10 cellular contexts compared by ENCODE assay signal in genomic region chr3:126678691-126679317, GRCh38. TPM values are rescaled to one million over a fixed set of nuclear protein-coding genes. Genes with fewer than 3 reads are reported as not detected.
DNase-seq lines count a peak whose midpoint lies in the region; ATAC-seq and TF ChIP-seq lines count a peak whose summit lies in the region.
"Had no signal": no experiment of that assay in that cellular context is flagged by ENCODE, and none has a peak within 500 bp of the region (broad histone marks: within the 10 kb centered on the region; RNA-seq: fewer than 3 reads in every experiment).

No MANE protein-coding gene starts in this region.

- peak overlapping the region; percentile 12 for H3K4me3 Mint-ChIP-seq in T-helper 17 cell

- H3K9me3 ChIP-seq in BLaER1, result no peaks in the 10 kb centered on the region
- H3K9me3 ChIP-seq in HEK293 (ENCODE audit: control insufficient read depth, insufficient read depth, low read depth, low read length), result no peaks in the 10 kb centered on the region
- H3K9me3 ChIP-seq in T-helper 17 cell (ENCODE audit: control insufficient read depth, low read length, poor library complexity, severe bottlenecking), result no peaks in the 10 kb centered on the region
- peaks cover 0 to 9% of the 10 kb centered on the region in 2 donors for H3K9me3 ChIP-seq in left lung
- peaks cover 0 to 9% (median 0%) of the 10 kb centered on the region in 4 donors for H3K9me3 ChIP-seq in tibial nerve
- H3K9me3 ChIP-seq: tibial artery had no signal

- no peak overlapping the region for H3K9ac ChIP-seq in BLaER1

- peaks cover 53% of the 10 kb centered on the region for H3K4me1 ChIP-seq in BLaER1
- H3K4me1 ChIP-seq in HEK293 (ENCODE audit: control insufficient read depth, insufficient read depth, low read length), result no peaks in the 10 kb centered on the region
- peaks cover 0 to 8% of the 10 kb centered on the region in 2 donors for H3K4me1 ChIP-seq in left lung
- peaks cover 0 to 23% (median 0%) of the 10 kb centered on the region in 4 donors for H3K4me1 ChIP-seq in tibial nerve

- 21 to 45% methylated on average over 25 of the region's 31 CpGs for WGBS in tibial nerve, 2 donors

- peaks cover 41% of the 10 kb centered on the region for H3K27me3 Mint-ChIP-seq in T-helper 17 cell

- CTCF ChIA-PET in HEK293 (lab: Yijun Ruan, JAX), result interaction anchor here (0.7 to 2.3 kb wide), 12 partner anchors 14 to 775 kb away, joined by 3 to 8 read pairs (median 4); no protein-coding TSS in a partner anchor

- TF ChIP-seq POLR2A in tibial nerve (IDR thresholded peaks at IDR 0.05), result no peak

- H3K27me3 ChIP-seq in BLaER1 (no peaks in the 10 kb centered on the region), left lung (peaks cover 0 to 20% of the 10 kb centered on the region in 2 donors), H7 (ENCODE audit: control insufficient read depth, insufficient read depth, low read length) (peaks cover 5% of the 10 kb centered on the region), tibial nerve (peaks cover 0 to 5% of the 10 kb centered on the region in 2 donors)

- TF ChIP-seq CTCF in HEK293 (tag by site-specific recombination; IDR thresholded peaks at IDR 0.05), result no peak
- TF ChIP-seq CTCF in left lung (IDR thresholded peaks at IDR 0.05), result no peak
- no peak for TF ChIP-seq CTCF in tibial nerve (IDR thresholded peaks at IDR 0.05)

- no peaks in the 10 kb centered on the region for H3K36me3 Mint-ChIP-seq in T-helper 17 cell (ENCODE audit: low read depth)

- H4K20me1 ChIP-seq in BLaER1, result no peaks in the 10 kb centered on the region

- H3K27ac ChIP-seq in BLaER1, result peak overlapping the region; percentile 12; the same call in 1 of the 2 replicates
- no peak overlapping the region for H3K27ac ChIP-seq in HEK293 (ENCODE audit: extremely low read depth, low read depth, low read length)
- no peak overlapping the region for H3K27ac ChIP-seq in left lung
- no peak overlapping the region for H3K27ac ChIP-seq in tibial nerve
- H3K27ac ChIP-seq: skin epidermis, tibial artery had no signal

- ATAC-seq in T-helper 17 cell (no peak), left lung (peak; percentile 93)

- H3K4me3 ChIP-seq in BLaER1 (no peak overlapping the region; the same call in 1 of the 2 replicates), HEK293 (ENCODE audit: low read depth, low read length) (no peak overlapping the region), left lung (no peak overlapping the region), H7 (ENCODE audit: insufficient read depth, low read depth, low read length) (no peak overlapping the region), tibial nerve (peak overlapping the region in 1 of 4 donors; percentile 4)
- H3K4me3 ChIP-seq: skin epidermis, tibial artery had no signal

- POLR2A ChIA-PET in HEK293 (lab: Yijun Ruan, JAX), result interaction anchor here (1.4 kb wide), 1 partner anchor 21 kb away, joined by 3 read pairs; no protein-coding TSS in a partner anchor

- H3K4me1 Mint-ChIP-seq in T-helper 17 cell, result peaks cover 4% of the 10 kb centered on the region

- H3K36me3 ChIP-seq in BLaER1 (no peaks in the 10 kb centered on the region), HEK293 (ENCODE audit: control insufficient read depth in 2 of 2, insufficient read depth in 1 of 2, low read length in 2 of 2) (no peaks in the 10 kb centered on the region), left lung (no peaks in the 10 kb centered on the region), H7 (replicated peaks; ENCODE audit: control insufficient read depth, insufficient read depth, low read length) (no peaks in the 10 kb centered on the region), tibial nerve (no peaks in the 10 kb centered on the region)
- H3K36me3 ChIP-seq: tibial artery had no signal

- no peak overlapping the region for H3K27ac Mint-ChIP-seq in T-helper 17 cell

- peak overlapping the region; percentile 82 for H3K4me2 ChIP-seq in BLaER1

- no peak for TF ChIP-seq EP300 in tibial nerve (IDR thresholded peaks at IDR 0.05)

- DNase-seq in T-helper 17 cell, result no peak
- DNase-seq in left lung, result peak; percentile 51 to 80
- no peak for DNase-seq in H7
- no peak for DNase-seq in stimulated activated CD4-positive, alpha-beta T cell treated with anti-CD3 and anti-CD28 coated beads, Interleukin-4, amount 100 ng/mL, for 4 hours
- no peak for DNase-seq in tibial nerve (ENCODE audit: low spot score in 2 of 2)
- no peak for DNase-seq in dedifferentiated amniotic fluid mesenchymal stem cell (ENCODE audit: extremely low spot score)

- intact Hi-C loops in left lung (cut with DNase I), result loop anchor here in 1 of 2 donors (5.0 to 10.0 kb wide), 2 partner anchors 776 to 863 kb away; no protein-coding TSS in a partner anchor

TF ChIP-seq in HEK293, 187 proteins besides CTCF, POLR2A, EP300 and RAD21:
- no peak for TF ChIP-seq ZNF211 (tag by site-specific recombination; IDR thresholded peaks at IDR 0.05; ENCODE audit: low read depth)
- no peak for TF ChIP-seq ZNF433 (tag by site-specific recombination; IDR thresholded peaks at IDR 0.05; ENCODE audit: low read depth)
- TF ChIP-seq ZBTB10 (tag by site-specific recombination; IDR thresholded peaks at IDR 0.05), result 0 out of 2 replicates have a peak, but pooled peaks have one; percentile 22

RNA-seq across cellular contexts. Expression of gene TXNRD3, which starts 23.9 kb away (rescaled TPM):
- total RNA-seq in T-helper 17 cell (under 1 TPM; 0.50 TPM), left lung (10 to 100 TPM in 1 of 2 donors, 1 to 10 TPM in 1; 9.6 to 12.6 TPM), tibial nerve (10 to 100 TPM; 18.6 to 33.3 (median 23.3) TPM)
- 2.0 and 10.6 TPM in 2 replicates for total RNA-seq in H7 (2014; rRNA removed; shearing (Covaris generic))

RNA-seq across cellular contexts. Expression of gene CHCHD6, which starts 25.2 kb away (rescaled TPM):
- total RNA-seq in T-helper 17 cell (10 to 100 TPM; 10.5 to 14.9 TPM), left lung (10 to 100 TPM; 11.8 to 11.9 TPM), tibial nerve (10 to 100 TPM; 30.3 to 46.5 (median 33.6) TPM)
- 19.5 and 40.2 TPM in 2 replicates for total RNA-seq in H7 (2014; rRNA removed; shearing (Covaris generic))

Comparison
In these comparisons a context has a peak if more than half of its experiments do, and no peak if none do; other contexts are left out.
1. DNase-seq: peak in left lung (2 of 2); none in T-helper 17 cell (0 of 3), H7 (single experiment), stimulated activated CD4-positive, alpha-beta T cell treated with anti-CD3 and anti-CD28 coated beads, Interleukin-4, amount 100 ng/mL, for 4 hours (0 of 2), tibial nerve (0 of 2) and dedifferentiated amniotic fluid mesenchymal stem cell (single experiment).